2 cellular contexts compared by ENCODE assay signal in the genomic region with DNA sequence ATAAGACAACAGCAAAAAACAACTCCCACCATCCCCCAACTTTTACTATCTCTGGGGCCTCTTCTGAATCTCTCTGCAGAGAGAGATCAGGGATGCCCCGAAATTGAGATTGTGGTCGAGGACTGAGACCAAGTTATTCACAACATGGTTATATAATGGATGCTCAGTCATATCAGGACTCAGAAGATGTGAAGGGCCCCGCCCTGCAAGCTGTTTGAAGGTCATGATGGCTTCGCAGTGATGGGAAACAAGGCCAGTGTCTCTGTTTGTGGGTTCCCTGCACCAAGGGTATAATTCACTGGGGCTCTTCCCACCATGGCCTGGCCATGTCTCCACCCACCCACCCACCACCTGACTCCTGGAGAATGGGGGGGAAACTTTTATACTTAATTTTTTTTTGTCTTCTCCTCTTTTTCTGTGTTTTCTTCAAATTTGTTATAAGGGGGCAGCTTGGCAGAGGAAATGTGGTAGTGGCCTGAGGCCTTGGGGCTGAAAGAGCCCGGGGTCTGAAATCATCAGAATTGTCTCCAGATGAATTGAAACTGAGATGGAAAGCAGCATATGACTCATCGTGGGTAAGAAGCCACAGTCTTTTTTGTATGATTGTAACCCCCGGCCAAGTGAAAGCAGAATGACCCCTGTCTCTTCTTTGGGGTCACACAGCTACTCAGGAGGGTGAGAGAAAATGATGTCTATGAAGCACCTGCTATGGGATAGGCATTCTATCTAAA.
TF ChIP-seq lines count a peak whose summit lies in the region.

No MANE protein-coding gene starts in this region.

TF ChIP-seq in GM23338, 12 proteins besides CTCF, POLR2A, EP300 and RAD21 (continues in another document):
- TF ChIP-seq, protein P1, sequence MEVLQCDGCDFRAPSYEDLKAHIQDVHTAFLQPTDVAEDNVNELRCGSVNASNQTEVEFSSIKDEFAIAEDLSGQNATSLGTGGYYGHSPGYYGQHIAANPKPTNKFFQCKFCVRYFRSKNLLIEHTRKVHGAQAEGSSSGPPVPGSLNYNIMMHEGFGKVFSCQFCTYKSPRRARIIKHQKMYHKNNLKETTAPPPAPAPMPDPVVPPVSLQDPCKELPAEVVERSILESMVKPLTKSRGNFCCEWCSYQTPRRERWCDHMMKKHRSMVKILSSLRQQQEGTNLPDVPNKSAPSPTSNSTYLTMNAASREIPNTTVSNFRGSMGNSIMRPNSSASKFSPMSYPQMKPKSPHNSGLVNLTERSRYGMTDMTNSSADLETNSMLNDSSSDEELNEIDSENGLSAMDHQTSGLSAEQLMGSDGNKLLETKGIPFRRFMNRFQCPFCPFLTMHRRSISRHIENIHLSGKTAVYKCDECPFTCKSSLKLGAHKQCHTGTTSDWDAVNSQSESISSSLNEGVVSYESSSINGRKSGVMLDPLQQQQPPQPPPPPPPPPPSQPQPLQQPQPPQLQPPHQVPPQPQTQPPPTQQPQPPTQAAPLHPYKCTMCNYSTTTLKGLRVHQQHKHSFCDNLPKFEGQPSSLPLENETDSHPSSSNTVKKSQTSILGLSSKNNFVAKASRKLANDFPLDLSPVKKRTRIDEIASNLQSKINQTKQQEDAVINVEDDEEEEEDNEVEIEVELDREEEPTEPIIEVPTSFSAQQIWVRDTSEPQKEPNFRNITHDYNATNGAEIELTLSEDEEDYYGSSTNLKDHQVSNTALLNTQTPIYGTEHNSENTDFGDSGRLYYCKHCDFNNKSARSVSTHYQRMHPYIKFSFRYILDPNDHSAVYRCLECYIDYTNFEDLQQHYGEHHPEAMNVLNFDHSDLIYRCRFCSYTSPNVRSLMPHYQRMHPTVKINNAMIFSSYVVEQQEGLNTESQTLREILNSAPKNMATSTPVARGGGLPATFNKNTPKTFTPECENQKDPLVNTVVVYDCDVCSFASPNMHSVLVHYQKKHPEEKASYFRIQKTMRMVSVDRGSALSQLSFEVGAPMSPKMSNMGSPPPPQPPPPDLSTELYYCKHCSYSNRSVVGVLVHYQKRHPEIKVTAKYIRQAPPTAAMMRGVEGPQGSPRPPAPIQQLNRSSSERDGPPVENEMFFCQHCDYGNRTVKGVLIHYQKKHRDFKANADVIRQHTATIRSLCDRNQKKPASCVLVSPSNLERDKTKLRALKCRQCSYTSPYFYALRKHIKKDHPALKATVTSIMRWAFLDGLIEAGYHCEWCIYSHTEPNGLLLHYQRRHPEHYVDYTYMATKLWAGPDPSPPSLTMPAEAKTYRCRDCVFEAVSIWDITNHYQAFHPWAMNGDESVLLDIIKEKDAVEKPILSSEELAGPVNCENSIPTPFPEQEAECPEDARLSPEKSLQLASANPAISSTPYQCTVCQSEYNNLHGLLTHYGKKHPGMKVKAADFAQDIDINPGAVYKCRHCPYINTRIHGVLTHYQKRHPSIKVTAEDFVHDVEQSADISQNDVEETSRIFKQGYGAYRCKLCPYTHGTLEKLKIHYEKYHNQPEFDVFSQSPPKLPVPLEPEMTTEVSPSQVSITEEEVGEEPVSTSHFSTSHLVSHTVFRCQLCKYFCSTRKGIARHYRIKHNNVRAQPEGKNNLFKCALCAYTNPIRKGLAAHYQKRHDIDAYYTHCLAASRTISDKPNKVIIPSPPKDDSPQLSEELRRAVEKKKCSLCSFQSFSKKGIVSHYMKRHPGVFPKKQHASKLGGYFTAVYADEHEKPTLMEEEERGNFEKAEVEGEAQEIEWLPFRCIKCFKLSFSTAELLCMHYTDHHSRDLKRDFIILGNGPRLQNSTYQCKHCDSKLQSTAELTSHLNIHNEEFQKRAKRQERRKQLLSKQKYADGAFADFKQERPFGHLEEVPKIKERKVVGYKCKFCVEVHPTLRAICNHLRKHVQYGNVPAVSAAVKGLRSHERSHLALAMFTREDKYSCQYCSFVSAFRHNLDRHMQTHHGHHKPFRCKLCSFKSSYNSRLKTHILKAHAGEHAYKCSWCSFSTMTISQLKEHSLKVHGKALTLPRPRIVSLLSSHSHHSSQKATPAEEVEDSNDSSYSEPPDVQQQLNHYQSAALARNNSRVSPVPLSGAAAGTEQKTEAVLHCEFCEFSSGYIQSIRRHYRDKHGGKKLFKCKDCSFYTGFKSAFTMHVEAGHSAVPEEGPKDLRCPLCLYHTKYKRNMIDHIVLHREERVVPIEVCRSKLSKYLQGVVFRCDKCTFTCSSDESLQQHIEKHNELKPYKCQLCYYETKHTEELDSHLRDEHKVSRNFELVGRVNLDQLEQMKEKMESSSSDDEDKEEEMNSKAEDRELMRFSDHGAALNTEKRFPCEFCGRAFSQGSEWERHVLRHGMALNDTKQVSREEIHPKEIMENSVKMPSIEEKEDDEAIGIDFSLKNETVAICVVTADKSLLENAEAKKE (CRISPR knock-in tag; IDR thresholded peaks at IDR 0.05) = no peak
- TF ChIP-seq EZH2 (IDR thresholded peaks at IDR 0.05; ENCODE audit: low read depth, unreplicated experiment) = no peak
- TF ChIP-seq EZH2phosphoT487 (IDR thresholded peaks at IDR 0.05; ENCODE audit: unreplicated experiment) = no peak
- no peak for TF ChIP-seq JUNB (IDR thresholded peaks at IDR 0.05; ENCODE audit: unreplicated experiment)
- TF ChIP-seq CREB1 (CRISPR knock-in tag; IDR thresholded peaks at IDR 0.05; ENCODE audit: low read depth) = no peak
- TF ChIP-seq NANOG (IDR thresholded peaks at IDR 0.05; ENCODE audit: borderline replicate concordance) = no peak
- TF ChIP-seq, protein P2, sequence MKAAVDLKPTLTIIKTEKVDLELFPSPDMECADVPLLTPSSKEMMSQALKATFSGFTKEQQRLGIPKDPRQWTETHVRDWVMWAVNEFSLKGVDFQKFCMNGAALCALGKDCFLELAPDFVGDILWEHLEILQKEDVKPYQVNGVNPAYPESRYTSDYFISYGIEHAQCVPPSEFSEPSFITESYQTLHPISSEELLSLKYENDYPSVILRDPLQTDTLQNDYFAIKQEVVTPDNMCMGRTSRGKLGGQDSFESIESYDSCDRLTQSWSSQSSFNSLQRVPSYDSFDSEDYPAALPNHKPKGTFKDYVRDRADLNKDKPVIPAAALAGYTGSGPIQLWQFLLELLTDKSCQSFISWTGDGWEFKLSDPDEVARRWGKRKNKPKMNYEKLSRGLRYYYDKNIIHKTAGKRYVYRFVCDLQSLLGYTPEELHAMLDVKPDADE (IDR thresholded peaks at IDR 0.05) = no peak
- TF ChIP-seq, protein P3, sequence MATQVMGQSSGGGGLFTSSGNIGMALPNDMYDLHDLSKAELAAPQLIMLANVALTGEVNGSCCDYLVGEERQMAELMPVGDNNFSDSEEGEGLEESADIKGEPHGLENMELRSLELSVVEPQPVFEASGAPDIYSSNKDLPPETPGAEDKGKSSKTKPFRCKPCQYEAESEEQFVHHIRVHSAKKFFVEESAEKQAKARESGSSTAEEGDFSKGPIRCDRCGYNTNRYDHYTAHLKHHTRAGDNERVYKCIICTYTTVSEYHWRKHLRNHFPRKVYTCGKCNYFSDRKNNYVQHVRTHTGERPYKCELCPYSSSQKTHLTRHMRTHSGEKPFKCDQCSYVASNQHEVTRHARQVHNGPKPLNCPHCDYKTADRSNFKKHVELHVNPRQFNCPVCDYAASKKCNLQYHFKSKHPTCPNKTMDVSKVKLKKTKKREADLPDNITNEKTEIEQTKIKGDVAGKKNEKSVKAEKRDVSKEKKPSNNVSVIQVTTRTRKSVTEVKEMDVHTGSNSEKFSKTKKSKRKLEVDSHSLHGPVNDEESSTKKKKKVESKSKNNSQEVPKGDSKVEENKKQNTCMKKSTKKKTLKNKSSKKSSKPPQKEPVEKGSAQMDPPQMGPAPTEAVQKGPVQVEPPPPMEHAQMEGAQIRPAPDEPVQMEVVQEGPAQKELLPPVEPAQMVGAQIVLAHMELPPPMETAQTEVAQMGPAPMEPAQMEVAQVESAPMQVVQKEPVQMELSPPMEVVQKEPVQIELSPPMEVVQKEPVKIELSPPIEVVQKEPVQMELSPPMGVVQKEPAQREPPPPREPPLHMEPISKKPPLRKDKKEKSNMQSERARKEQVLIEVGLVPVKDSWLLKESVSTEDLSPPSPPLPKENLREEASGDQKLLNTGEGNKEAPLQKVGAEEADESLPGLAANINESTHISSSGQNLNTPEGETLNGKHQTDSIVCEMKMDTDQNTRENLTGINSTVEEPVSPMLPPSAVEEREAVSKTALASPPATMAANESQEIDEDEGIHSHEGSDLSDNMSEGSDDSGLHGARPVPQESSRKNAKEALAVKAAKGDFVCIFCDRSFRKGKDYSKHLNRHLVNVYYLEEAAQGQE (IDR thresholded peaks at IDR 0.05; ENCODE audit: unreplicated experiment) = no peak

TF ChIP-seq in HepG2, 621 proteins besides CTCF, POLR2A, EP300 and RAD21:
- TF ChIP-seq, protein P4, sequence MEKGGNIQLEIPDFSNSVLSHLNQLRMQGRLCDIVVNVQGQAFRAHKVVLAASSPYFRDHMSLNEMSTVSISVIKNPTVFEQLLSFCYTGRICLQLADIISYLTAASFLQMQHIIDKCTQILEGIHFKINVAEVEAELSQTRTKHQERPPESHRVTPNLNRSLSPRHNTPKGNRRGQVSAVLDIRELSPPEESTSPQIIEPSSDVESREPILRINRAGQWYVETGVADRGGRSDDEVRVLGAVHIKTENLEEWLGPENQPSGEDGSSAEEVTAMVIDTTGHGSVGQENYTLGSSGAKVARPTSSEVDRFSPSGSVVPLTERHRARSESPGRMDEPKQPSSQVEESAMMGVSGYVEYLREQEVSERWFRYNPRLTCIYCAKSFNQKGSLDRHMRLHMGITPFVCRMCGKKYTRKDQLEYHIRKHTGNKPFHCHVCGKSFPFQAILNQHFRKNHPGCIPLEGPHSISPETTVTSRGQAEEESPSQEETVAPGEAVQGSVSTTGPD (CRISPR knock-in tag; IDR thresholded peaks at IDR 0.05) = no peak
- TF ChIP-seq ZNF644 (CRISPR knock-in tag; IDR thresholded peaks at IDR 0.05; ENCODE audit: low read depth) (no peak), ZNF333 (CRISPR knock-in tag; IDR thresholded peaks at IDR 0.05; ENCODE audit: borderline replicate concordance) (no peak), ZNF674 (CRISPR knock-in tag; IDR thresholded peaks at IDR 0.05; ENCODE audit: low read depth) (no peak), DNMT1 (CRISPR knock-in tag; IDR thresholded peaks at IDR 0.05) (no peak), EZH2 (conservative IDR thresholded peaks at IDR 0.05; ENCODE audit: low read depth, low read length) (no peak), ZNF232 (CRISPR knock-in tag; IDR thresholded peaks at IDR 0.05; ENCODE audit: borderline replicate concordance) (no peak), BORCS8-MEF2B (CRISPR knock-in tag; IDR thresholded peaks at IDR 0.05) (no peak), TEAD3 (CRISPR knock-in tag; optimal IDR thresholded peaks at IDR 0.05; ENCODE audit: borderline replicate concordance) (no peak), XRCC5 (optimal IDR thresholded peaks at IDR 0.05; ENCODE audit: low read length) (no peak)
- TF ChIP-seq, protein P5, sequence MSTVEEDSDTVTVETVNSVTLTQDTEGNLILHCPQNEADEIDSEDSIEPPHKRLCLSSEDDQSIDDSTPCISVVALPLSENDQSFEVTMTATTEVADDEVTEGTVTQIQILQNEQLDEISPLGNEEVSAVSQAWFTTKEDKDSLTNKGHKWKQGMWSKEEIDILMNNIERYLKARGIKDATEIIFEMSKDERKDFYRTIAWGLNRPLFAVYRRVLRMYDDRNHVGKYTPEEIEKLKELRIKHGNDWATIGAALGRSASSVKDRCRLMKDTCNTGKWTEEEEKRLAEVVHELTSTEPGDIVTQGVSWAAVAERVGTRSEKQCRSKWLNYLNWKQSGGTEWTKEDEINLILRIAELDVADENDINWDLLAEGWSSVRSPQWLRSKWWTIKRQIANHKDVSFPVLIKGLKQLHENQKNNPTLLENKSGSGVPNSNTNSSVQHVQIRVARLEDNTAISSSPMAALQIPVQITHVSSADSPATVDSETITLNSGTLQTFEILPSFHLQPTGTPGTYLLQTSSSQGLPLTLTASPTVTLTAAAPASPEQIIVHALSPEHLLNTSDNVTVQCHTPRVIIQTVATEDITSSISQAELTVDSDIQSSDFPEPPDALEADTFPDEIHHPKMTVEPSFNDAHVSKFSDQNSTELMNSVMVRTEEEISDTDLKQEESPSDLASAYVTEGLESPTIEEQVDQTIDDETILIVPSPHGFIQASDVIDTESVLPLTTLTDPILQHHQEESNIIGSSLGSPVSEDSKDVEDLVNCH (CRISPR knock-in tag; IDR thresholded peaks at IDR 0.05) = no peak
- TF ChIP-seq, protein P6, sequence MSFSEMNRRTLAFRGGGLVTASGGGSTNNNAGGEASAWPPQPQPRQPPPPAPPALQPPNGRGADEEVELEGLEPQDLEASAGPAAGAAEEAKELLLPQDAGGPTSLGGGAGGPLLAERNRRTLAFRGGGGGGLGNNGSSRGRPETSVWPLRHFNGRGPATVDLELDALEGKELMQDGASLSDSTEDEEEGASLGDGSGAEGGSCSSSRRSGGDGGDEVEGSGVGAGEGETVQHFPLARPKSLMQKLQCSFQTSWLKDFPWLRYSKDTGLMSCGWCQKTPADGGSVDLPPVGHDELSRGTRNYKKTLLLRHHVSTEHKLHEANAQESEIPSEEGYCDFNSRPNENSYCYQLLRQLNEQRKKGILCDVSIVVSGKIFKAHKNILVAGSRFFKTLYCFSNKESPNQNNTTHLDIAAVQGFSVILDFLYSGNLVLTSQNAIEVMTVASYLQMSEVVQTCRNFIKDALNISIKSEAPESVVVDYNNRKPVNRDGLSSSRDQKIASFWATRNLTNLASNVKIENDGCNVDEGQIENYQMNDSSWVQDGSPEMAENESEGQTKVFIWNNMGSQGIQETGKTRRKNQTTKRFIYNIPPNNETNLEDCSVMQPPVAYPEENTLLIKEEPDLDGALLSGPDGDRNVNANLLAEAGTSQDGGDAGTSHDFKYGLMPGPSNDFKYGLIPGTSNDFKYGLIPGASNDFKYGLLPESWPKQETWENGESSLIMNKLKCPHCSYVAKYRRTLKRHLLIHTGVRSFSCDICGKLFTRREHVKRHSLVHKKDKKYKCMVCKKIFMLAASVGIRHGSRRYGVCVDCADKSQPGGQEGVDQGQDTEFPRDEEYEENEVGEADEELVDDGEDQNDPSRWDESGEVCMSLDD (CRISPR knock-in tag; IDR thresholded peaks at IDR 0.05; ENCODE audit: borderline replicate concordance) = no peak
- TF ChIP-seq, protein P7, sequence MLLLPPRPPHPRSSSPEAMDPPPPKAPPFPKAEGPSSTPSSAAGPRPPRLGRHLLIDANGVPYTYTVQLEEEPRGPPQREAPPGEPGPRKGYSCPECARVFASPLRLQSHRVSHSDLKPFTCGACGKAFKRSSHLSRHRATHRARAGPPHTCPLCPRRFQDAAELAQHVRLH (CRISPR knock-in tag; IDR thresholded peaks at IDR 0.05; ENCODE audit: borderline replicate concordance, low read depth) = no peak
- TF ChIP-seq, protein P8, sequence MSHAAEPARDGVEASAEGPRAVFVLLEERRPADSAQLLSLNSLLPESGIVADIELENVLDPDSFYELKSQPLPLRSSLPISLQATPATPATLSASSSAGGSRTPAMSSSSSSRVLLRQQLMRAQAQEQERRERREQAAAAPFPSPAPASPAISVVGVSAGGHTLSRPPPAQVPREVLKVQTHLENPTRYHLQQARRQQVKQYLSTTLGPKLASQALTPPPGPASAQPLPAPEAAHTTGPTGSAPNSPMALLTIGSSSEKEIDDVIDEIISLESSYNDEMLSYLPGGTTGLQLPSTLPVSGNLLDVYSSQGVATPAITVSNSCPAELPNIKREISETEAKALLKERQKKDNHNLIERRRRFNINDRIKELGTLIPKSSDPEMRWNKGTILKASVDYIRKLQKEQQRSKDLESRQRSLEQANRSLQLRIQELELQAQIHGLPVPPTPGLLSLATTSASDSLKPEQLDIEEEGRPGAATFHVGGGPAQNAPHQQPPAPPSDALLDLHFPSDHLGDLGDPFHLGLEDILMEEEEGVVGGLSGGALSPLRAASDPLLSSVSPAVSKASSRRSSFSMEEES (CRISPR knock-in tag; IDR thresholded peaks at IDR 0.05) = no peak
- TF ChIP-seq, protein P9, sequence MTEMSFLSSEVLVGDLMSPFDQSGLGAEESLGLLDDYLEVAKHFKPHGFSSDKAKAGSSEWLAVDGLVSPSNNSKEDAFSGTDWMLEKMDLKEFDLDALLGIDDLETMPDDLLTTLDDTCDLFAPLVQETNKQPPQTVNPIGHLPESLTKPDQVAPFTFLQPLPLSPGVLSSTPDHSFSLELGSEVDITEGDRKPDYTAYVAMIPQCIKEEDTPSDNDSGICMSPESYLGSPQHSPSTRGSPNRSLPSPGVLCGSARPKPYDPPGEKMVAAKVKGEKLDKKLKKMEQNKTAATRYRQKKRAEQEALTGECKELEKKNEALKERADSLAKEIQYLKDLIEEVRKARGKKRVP (CRISPR knock-in tag; IDR thresholded peaks at IDR 0.05) = no peak
